8 cellular contexts compared by ENCODE assay signal in genomic region chr10:28302012-28302667, GRCh38. TPM values are rescaled to one million over a fixed set of nuclear protein-coding genes. Genes with fewer than 3 reads are reported as not detected.
DNase-seq lines count a peak whose midpoint lies in the region; ATAC-seq and TF ChIP-seq lines count a peak whose summit lies in the region.

No MANE protein-coding gene starts in this region.

- H3K36me3 ChIP-seq in CD8-positive, alpha-beta memory T cell (ENCODE audit: insufficient read depth, low read length) = no peaks in the 10 kb centered on the region
- H3K36me3 ChIP-seq in gastrocnemius medialis = no peaks in the 10 kb centered on the region

- peak overlapping the region; percentile 42 for H3K4me3 ChIP-seq in CD8-positive, alpha-beta memory T cell (ENCODE audit: low read length)
- peak overlapping the region; percentile 71 to 87 (median 82) for H3K4me3 ChIP-seq in gastrocnemius medialis

- POLR2A ChIA-PET in CD8-positive, alpha-beta memory T cell (lab: Charles Lee) = interaction anchor here (1.4 to 3.9 kb wide), 4 partner anchors 30 to 231 kb away, joined by 7 to 99 read pairs (median 16); partner anchors contain the start of gene WAC
- POLR2A ChIA-PET in activated CD8-positive, alpha-beta T cell treated with anti-CD3 and anti-CD28 coated beads for 36 hours (lab: Charles Lee) = interaction anchor here (0.7 to 1.8 kb wide), 5 partner anchors 33 to 125 kb away, joined by 3 to 16 read pairs (median 3); no protein-coding TSS in a partner anchor

- peak overlapping the region in 7 of 8 donors; percentile 46 to 92 (median 88) for H3K27ac Mint-ChIP-seq in CD8-positive, alpha-beta memory T cell
- peak overlapping the region; percentile 64 for H3K27ac Mint-ChIP-seq in activated CD8-positive, alpha-beta T cell treated with anti-CD3 and anti-CD28 coated beads for 36 hours

- H3K36me3 Mint-ChIP-seq in CD8-positive, alpha-beta memory T cell = peaks cover 0 to 2% (median 0%) of the 10 kb centered on the region in 3 donors
- no peaks in the 10 kb centered on the region for H3K36me3 Mint-ChIP-seq in activated CD8-positive, alpha-beta T cell treated with anti-CD3 and anti-CD28 coated beads for 36 hours (ENCODE audit: low read depth)

- no peak overlapping the region for H3K27ac ChIP-seq in CD8-positive, alpha-beta memory T cell (ENCODE audit: low read depth, low read length)
- peak overlapping the region; percentile 81 to 95 (median 91) for H3K27ac ChIP-seq in gastrocnemius medialis

- no peak for TF ChIP-seq POLR2A in gastrocnemius medialis (IDR thresholded peaks at IDR 0.05)

- peak overlapping the region; percentile 75 to 90 (median 83) for H3K4me3 Mint-ChIP-seq in CD8-positive, alpha-beta memory T cell
- peak overlapping the region; percentile 77 for H3K4me3 Mint-ChIP-seq in activated CD8-positive, alpha-beta T cell treated with anti-CD3 and anti-CD28 coated beads for 36 hours

- DNase-seq in CD8-positive, alpha-beta memory T cell = no peak
- no peak for DNase-seq in activated CD8-positive, alpha-beta T cell treated with anti-CD3 and anti-CD28 coated beads for 36 hours
- DNase-seq in hepatic stellate cell (ENCODE audit: low spot score) (peak; percentile 27), gastrocnemius medialis (peak in 1 of 2 donors; percentile 28), NCI-H2196 treated with DMSO at 0.1 percent for 48 hours (lab: John Stamatoyannopoulos, UW; ENCODE audit: unreplicated experiment) (no peak)
- no peak for DNase-seq in activated CD4-positive, CD25-positive, alpha-beta regulatory T cell treated with anti-CD3 and anti-CD28 coated beads, Interleukin-2, amount 50 U/mL, for 72 hours

- TF ChIP-seq CTCF in activated CD8-positive, alpha-beta T cell treated with anti-CD3 and anti-CD28 coated beads for 36 hours (IDR thresholded peaks at IDR 0.05) = no peak
- TF ChIP-seq CTCF in gastrocnemius medialis (IDR thresholded peaks at IDR 0.05 in 4 of 5, conservative IDR thresholded peaks at IDR 0.05 in 1 of 5) = no peak

- H3K9me3 ChIP-seq in CD8-positive, alpha-beta memory T cell (ENCODE audit: low read length) = no peaks in the 10 kb centered on the region
- no peaks in the 10 kb centered on the region for H3K9me3 ChIP-seq in gastrocnemius medialis

- intact Hi-C loops in activated CD8-positive, alpha-beta T cell treated with anti-CD3 and anti-CD28 coated beads for 36 hours (cut with micrococcal nuclease) = loop anchor here (2.0 to 5.0 kb wide), 4 partner anchors 33 to 79 kb away; no protein-coding TSS in a partner anchor
- intact Hi-C loops in gastrocnemius medialis (cut with DNase I; ENCODE audit: low total_unique reads) = loop anchor here (1.0 to 2.0 kb wide), 2 partner anchors 51 to 79 kb away; no protein-coding TSS in a partner anchor

- no peaks in the 10 kb centered on the region for H3K9me3 Mint-ChIP-seq in CD8-positive, alpha-beta memory T cell
- H3K9me3 Mint-ChIP-seq in activated CD8-positive, alpha-beta T cell treated with anti-CD3 and anti-CD28 coated beads for 36 hours = no peaks in the 10 kb centered on the region

- peaks cover 51 to 81% (median 66%) of the 10 kb centered on the region in 3 donors for H3K4me1 Mint-ChIP-seq in CD8-positive, alpha-beta memory T cell
- peaks cover 52% of the 10 kb centered on the region for H3K4me1 Mint-ChIP-seq in activated CD8-positive, alpha-beta T cell treated with anti-CD3 and anti-CD28 coated beads for 36 hours (ENCODE audit: low read depth)

- in situ Hi-C loops in gastrocnemius medialis (cut with MboI; ENCODE audit: low sequenced_read_pairs in 4 of 4) = loop anchor here in 1 of 4 donors (10.0 kb wide), 1 partner anchor 83 kb away; no protein-coding TSS in a partner anchor

- ATAC-seq in HG03439 (IDR thresholded peaks at IDR 0.05; ENCODE audit: unreplicated experiment) (peak; percentile 3), gastrocnemius medialis (peak; percentile 9 to 22), GM18873 (IDR thresholded peaks at IDR 0.05; ENCODE audit: low FRiP score, unreplicated experiment) (no peak)
- no peak for ATAC-seq in activated CD8-positive, alpha-beta T cell treated with anti-CD3 and anti-CD28 coated beads for 36 hours

- no peaks in the 10 kb centered on the region for H3K27me3 ChIP-seq in CD8-positive, alpha-beta memory T cell (ENCODE audit: insufficient read depth, low read length, poor library complexity, severe bottlenecking)
- no peaks in the 10 kb centered on the region for H3K27me3 ChIP-seq in gastrocnemius medialis

- H3K27me3 Mint-ChIP-seq in CD8-positive, alpha-beta memory T cell = peaks cover 0 to 2% of the 10 kb centered on the region in 2 donors
- H3K27me3 Mint-ChIP-seq in activated CD8-positive, alpha-beta T cell treated with anti-CD3 and anti-CD28 coated beads for 36 hours = no peaks in the 10 kb centered on the region

- H3K4me1 ChIP-seq in CD8-positive, alpha-beta memory T cell (ENCODE audit: insufficient read depth, low read length) = peaks cover 40% of the 10 kb centered on the region
- H3K4me1 ChIP-seq in gastrocnemius medialis = peaks cover 16 to 23% of the 10 kb centered on the region in 2 donors

- CTCF ChIA-PET in CD8-positive, alpha-beta memory T cell (lab: Charles Lee) = interaction anchor here (1.1 to 6.8 kb wide), 10 partner anchors 10 to 91 kb away, joined by 4 to 145 read pairs (median 14); no protein-coding TSS in a partner anchor
- CTCF ChIA-PET in activated CD8-positive, alpha-beta T cell treated with anti-CD3 and anti-CD28 coated beads for 36 hours (lab: Charles Lee) = interaction anchor here (0.6 to 9.5 kb wide), 22 partner anchors 9 to 559 kb away, joined by 3 to 166 read pairs (median 7); no protein-coding TSS in a partner anchor

RNA-seq across cellular contexts. Expression of gene MPP7, which starts 0.7 kb away (rescaled TPM):
- total RNA-seq in CD8-positive, alpha-beta memory T cell = 1 to 10 TPM; 6.6 to 7.9 TPM
- 22.2 TPM for polyA plus RNA-seq in CD8-positive, alpha-beta memory T cell
- total RNA-seq in activated CD8-positive, alpha-beta T cell treated with anti-CD3 and anti-CD28 coated beads for 36 hours = 10 to 100 TPM; 12.6 to 14.3 TPM
- 10 to 100 TPM in 1 of 4 donors, 1 to 10 TPM in 3; 3.8 to 10.7 (median 6.4) TPM for total RNA-seq in gastrocnemius medialis

Comparison
In these comparisons a context has a peak if more than half of its experiments do, and no peak if none do; other contexts are left out.
1. ATAC-seq: peak in HG03439 (single experiment) and gastrocnemius medialis (2 of 2); none in activated CD8-positive, alpha-beta T cell treated with anti-CD3 and anti-CD28 coated beads for 36 hours (single experiment) and GM18873 (single experiment).